In genomic region chrX:134692990-134693389, GRCh38 we compare ENCODE assay signal across 25 cellular contexts. TPM values are rescaled to one million over a fixed set of nuclear protein-coding genes. Genes with fewer than 3 reads are reported as not detected.
A peak's percentile ranks its signal among the peaks of the same experiment; 100 is the strongest.
DNase-seq lines count a peak whose midpoint lies in the region; ATAC-seq and TF ChIP-seq lines count a peak whose summit lies in the region.
"Had no signal": no experiment of that assay in that cellular context is flagged by ENCODE, and none has a peak within 500 bp of the region (broad histone marks: within the 10 kb centered on the region; RNA-seq: fewer than 3 reads in every experiment).

No MANE protein-coding gene starts in this region.

- DNase-seq in EH (ENCODE audit: low read depth) (peak; percentile 78), RPMI7951 (ENCODE audit: low read depth) (peak; percentile 34), fibroblast of lung (ENCODE audit: low read depth in 2 of 2) (peak; percentile 38 to 86), omental fat pad (ENCODE audit: low spot score) (no peak), neural progenitor cell (ENCODE audit: low spot score) (no peak), inferior parietal cortex (ENCODE audit: extremely low spot score) (no peak)
- DNase-seq: activated CD4-positive, alpha-beta T cell treated with anti-CD3 and anti-CD28 coated beads, Interleukin-2, amount 50 U/mL, for 4 hours; activated T-cell treated with anti-CD3 and anti-CD28 coated beads, Interleukin-2, amount 50 U/mL, for 4 hours; AML-193; Calu3; cerebellar nuclear complex; endodermal cell; islet precursor cell; Kasumi-1; NCI-H1694; NCI-H446 treated with DMSO at 0.1 percent for 48 hours; ovary; stimulated activated naive CD8-positive, alpha-beta T cell treated with anti-CD3 and anti-CD28 coated beads, Interleukin-15, amount 100 ng/mL, for 72 hours; uterus had no signal

- H3K36me3 ChIP-seq in fibroblast of lung (ENCODE audit: control insufficient read depth, insufficient read depth, low read length) (no peaks in the 10 kb centered on the region), neural progenitor cell (no peaks in the 10 kb centered on the region)
- H3K36me3 ChIP-seq: ovary, uterus had no signal

- H3K4me3 ChIP-seq in fibroblast of lung (replicated peaks in 1 of 4; ENCODE audit: control extremely low read depth in 1 of 4, insufficient read depth in 1 of 4, low read depth in 3 of 4, low read length in 4 of 4) (no peak overlapping the region), neural progenitor cell (no peak overlapping the region)
- H3K4me3 ChIP-seq: ovary, SK-N-MC, uterus had no signal

- H3K9ac ChIP-seq in fibroblast of lung (ENCODE audit: insufficient read depth, low read length) (no peak overlapping the region), neural progenitor cell (no peak overlapping the region)

- H3K4me1 Mint-ChIP-seq in neural progenitor cell: no peaks in the 10 kb centered on the region
- H3K4me1 Mint-ChIP-seq: endodermal cell; stimulated activated naive CD8-positive, alpha-beta T cell treated with anti-CD3 and anti-CD28 coated beads, Interleukin-15, amount 100 ng/mL, for 72 hours had no signal

- H3K79me2 ChIP-seq in fibroblast of lung (ENCODE audit: control insufficient read depth, insufficient read depth, low read length) (no peaks in the 10 kb centered on the region), neural progenitor cell (ENCODE audit: low read depth) (no peaks in the 10 kb centered on the region)

- H3F3A ChIP-seq in neural progenitor cell (ENCODE audit: low read depth): no peaks in the 10 kb centered on the region

- H3K4me2 ChIP-seq in fibroblast of lung (ENCODE audit: extremely low read depth, insufficient read depth, low read length): no peak overlapping the region
- no peak overlapping the region for H3K4me2 ChIP-seq in neural progenitor cell

- no peak overlapping the region for H3K27ac Mint-ChIP-seq in neural progenitor cell
- H3K27ac Mint-ChIP-seq: endodermal cell; mesothelial cell of epicardium; stimulated activated naive CD8-positive, alpha-beta T cell treated with anti-CD3 and anti-CD28 coated beads, Interleukin-15, amount 100 ng/mL, for 72 hours had no signal

- ATAC-seq in omental fat pad (ENCODE audit: low FRiP score) (peak; percentile 71), HG03520 (IDR thresholded peaks at IDR 0.05; ENCODE audit: unreplicated experiment) (no peak), GM21390 (IDR thresholded peaks at IDR 0.05; ENCODE audit: unreplicated experiment) (no peak)
- ATAC-seq: activated T-cell treated with anti-CD3 and anti-CD28 coated beads, Interleukin-2, amount 50 U/mL, for 4 hours; stimulated activated naive CD8-positive, alpha-beta T cell treated with anti-CD3 and anti-CD28 coated beads, Interleukin-15, amount 100 ng/mL, for 72 hours had no signal

- H4K20me1 ChIP-seq in fibroblast of lung (ENCODE audit: control insufficient read depth, extremely low read depth, insufficient read depth, low read length): no peaks in the 10 kb centered on the region
- H4K20me1 ChIP-seq in neural progenitor cell (ENCODE audit: low read depth): no peaks in the 10 kb centered on the region

- H3K36me3 Mint-ChIP-seq in neural progenitor cell: no peaks in the 10 kb centered on the region
- H3K36me3 Mint-ChIP-seq: mesothelial cell of epicardium had no signal

- H3K27ac ChIP-seq in fibroblast of lung (ENCODE audit: insufficient read depth, low read length): no peak overlapping the region
- H3K27ac ChIP-seq in neural progenitor cell: no peak overlapping the region
- H3K27ac ChIP-seq: HL-60, ovary, SK-N-MC, uterus had no signal

- no peaks in the 10 kb centered on the region for H3K9me3 ChIP-seq in fibroblast of lung (ENCODE audit: control insufficient read depth, insufficient read depth, low read depth, low read length)
- H3K9me3 ChIP-seq in neural progenitor cell (ENCODE audit: low read depth): peaks cover 6% of the 10 kb centered on the region
- H3K9me3 ChIP-seq: ovary, uterus had no signal

- H3K4me1 ChIP-seq in fibroblast of lung (ENCODE audit: control insufficient read depth, extremely low read depth, insufficient read depth, low read length) (peaks cover 4% of the 10 kb centered on the region), neural progenitor cell (no peaks in the 10 kb centered on the region)
- H3K4me1 ChIP-seq: uterus had no signal

- no peak for TF ChIP-seq CTCF in fibroblast of lung (conservative IDR thresholded peaks at IDR 0.05 in 1 of 2, IDR thresholded peaks at IDR 0.05 in 1 of 2; ENCODE audit: low read depth in 1 of 2, low read length in 2 of 2)
- no peak for TF ChIP-seq CTCF in omental fat pad (IDR thresholded peaks at IDR 0.05)
- no peak for TF ChIP-seq CTCF in neural progenitor cell (IDR thresholded peaks at IDR 0.05)

- no peak overlapping the region for H2AFZ ChIP-seq in fibroblast of lung (ENCODE audit: low read length)
- H2AFZ ChIP-seq in neural progenitor cell (replicated peaks): no peak overlapping the region

- no peak overlapping the region for H3K4me3 Mint-ChIP-seq in neural progenitor cell
- H3K4me3 Mint-ChIP-seq: activated T-cell treated with anti-CD3 and anti-CD28 coated beads, Interleukin-2, amount 50 U/mL, for 4 hours; endodermal cell; mesothelial cell of epicardium; stimulated activated naive CD8-positive, alpha-beta T cell treated with anti-CD3 and anti-CD28 coated beads, Interleukin-15, amount 100 ng/mL, for 72 hours had no signal

- H3K9me3 Mint-ChIP-seq in neural progenitor cell: no peaks in the 10 kb centered on the region
- H3K9me3 Mint-ChIP-seq: activated T-cell treated with anti-CD3 and anti-CD28 coated beads, Interleukin-2, amount 50 U/mL, for 4 hours; stimulated activated naive CD8-positive, alpha-beta T cell treated with anti-CD3 and anti-CD28 coated beads, Interleukin-15, amount 100 ng/mL, for 72 hours had no signal

- no peaks in the 10 kb centered on the region for H3K27me3 ChIP-seq in fibroblast of lung (ENCODE audit: control insufficient read depth, insufficient read depth, low read length)
- H3K27me3 ChIP-seq in neural progenitor cell: no peaks in the 10 kb centered on the region
- H3K27me3 ChIP-seq: ovary, uterus had no signal

- no peaks in the 10 kb centered on the region for H3K27me3 Mint-ChIP-seq in neural progenitor cell (ENCODE audit: insufficient read depth, low read depth)

RNA-seq across cellular contexts. Expression of gene PLAC1, which starts 34.7 kb away (rescaled TPM):
- 0.12 and 0.59 TPM in 2 replicates for total RNA-seq in RPMI7951 (2014; rRNA removed; shearing (Covaris generic))
- total RNA-seq in fibroblast of lung (0.17 and 0.26 TPM in 2 replicates), omental fat pad (not detected), neural progenitor cell (ENCODE audit: low replicate concordance) (not detected in 2 replicates)
- polyA plus RNA-seq in fibroblast of lung: 0.22 and 0.26 TPM in 2 replicates
- polyA plus RNA-seq in fibroblast of lung (2012): 0.20 TPM in 1 of 2 replicates, not detected in the other
- not detected in 2 replicates for polyA minus RNA-seq in fibroblast of lung (ENCODE audit: low replicate concordance)
- total RNA-seq: Calu3, endodermal cell, glomerular endothelial cell had no signal

Comparison
In these comparisons a context has a peak if more than half of its experiments do, and no peak if none do; other contexts are left out.
1. DNase-seq: peak in EH (single experiment), RPMI7951 (single experiment) and fibroblast of lung (2 of 2); none in omental fat pad (single experiment), neural progenitor cell (single experiment) and inferior parietal cortex (single experiment).